12 cellular contexts compared by ENCODE assay signal in the genomic region with DNA sequence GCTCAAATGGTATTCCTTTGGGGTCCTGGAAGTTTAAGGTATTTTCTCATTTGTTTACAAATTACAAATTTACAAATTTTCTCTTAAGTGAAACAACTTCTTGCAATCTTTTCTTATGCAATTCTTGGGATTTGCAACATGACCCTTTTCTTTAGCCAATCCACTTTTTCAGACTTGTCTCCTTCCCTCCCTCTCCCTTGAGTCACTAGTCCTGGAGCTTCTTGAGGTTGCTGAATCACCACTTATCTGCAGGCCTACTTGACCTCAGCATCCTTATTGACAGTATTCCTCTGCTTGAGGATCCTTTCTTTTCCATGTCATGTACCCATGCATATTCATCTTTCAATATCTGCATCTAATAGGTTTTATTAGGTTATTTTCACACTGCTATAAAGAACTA.
DNase-seq lines count a peak whose midpoint lies in the region; ATAC-seq and TF ChIP-seq lines count a peak whose summit lies in the region.
"Had no signal": no experiment of that assay in that cellular context is flagged by ENCODE, and none has a peak within 500 bp of the region (broad histone marks: within the 10 kb centered on the region; RNA-seq: fewer than 3 reads in every experiment).

No MANE protein-coding gene starts in this region.

- no peak overlapping the region for H3K27ac ChIP-seq in dorsolateral prefrontal cortex
- H3K27ac ChIP-seq: cardiac muscle cell, tibial artery had no signal

- no peak overlapping the region for H3K4me3 ChIP-seq in dorsolateral prefrontal cortex
- H3K4me3 ChIP-seq: cardiac muscle cell, tibial artery had no signal

- no peak overlapping the region for H3K4me3 Mint-ChIP-seq in activated CD8-positive, alpha-beta T cell treated with anti-CD3 and anti-CD28 coated beads for 36 hours
- H3K4me3 Mint-ChIP-seq: natural killer cell treated with Interleukin-12 subunit alpha and Interleukin-12 subunit beta and Interleukin-15 and Interleukin-18, amount 100 ng/mL, for 72 hours had no signal

- no peaks in the 10 kb centered on the region for H3K27me3 Mint-ChIP-seq in activated CD8-positive, alpha-beta T cell treated with anti-CD3 and anti-CD28 coated beads for 36 hours
- H3K27me3 Mint-ChIP-seq: natural killer cell treated with Interleukin-12 subunit alpha and Interleukin-12 subunit beta and Interleukin-15 and Interleukin-18, amount 100 ng/mL, for 72 hours had no signal

- H3K27me3 ChIP-seq in dorsolateral prefrontal cortex, result peaks cover 0 to 3% (median 0%) of the 10 kb centered on the region in 45 donors
- H3K27me3 ChIP-seq: cardiac muscle cell, tibial artery had no signal

- ATAC-seq in Right ventricle myocardium superior (ENCODE audit: poor library complexity), result peak; percentile 75
- no peak for ATAC-seq in activated CD8-positive, alpha-beta T cell treated with anti-CD3 and anti-CD28 coated beads for 36 hours
- ATAC-seq: natural killer cell treated with Interleukin-12 subunit alpha and Interleukin-12 subunit beta and Interleukin-15 and Interleukin-18, amount 100 ng/mL, for 72 hours had no signal

- TF ChIP-seq CTCF in dorsolateral prefrontal cortex (IDR thresholded peaks at IDR 0.05 in 54 of 56, conservative IDR thresholded peaks at IDR 0.05 in 2 of 56; ENCODE audit: low read depth in 1 of 56, partially characterized antibody in 56 of 56), result no peak
- no peak for TF ChIP-seq CTCF in activated CD8-positive, alpha-beta T cell treated with anti-CD3 and anti-CD28 coated beads for 36 hours (IDR thresholded peaks at IDR 0.05)

- POLR2A ChIA-PET in activated CD8-positive, alpha-beta T cell treated with anti-CD3 and anti-CD28 coated beads for 36 hours (lab: Charles Lee), result no interaction called here

- intact Hi-C loops in Right ventricle myocardium superior (cut with DNase I), result no loop called here
- intact Hi-C loops in cardiac septum (cut with DNase I), result no loop called here
- intact Hi-C loops in dorsolateral prefrontal cortex (cut with DNase I), result no loop called here
- intact Hi-C loops in activated CD8-positive, alpha-beta T cell treated with anti-CD3 and anti-CD28 coated beads for 36 hours (cut with micrococcal nuclease), result no loop called here

- H3K27ac Mint-ChIP-seq in activated CD8-positive, alpha-beta T cell treated with anti-CD3 and anti-CD28 coated beads for 36 hours, result no peak overlapping the region
- H3K27ac Mint-ChIP-seq: natural killer cell treated with Interleukin-12 subunit alpha and Interleukin-12 subunit beta and Interleukin-15 and Interleukin-18, amount 100 ng/mL, for 72 hours had no signal

- H3K9me3 Mint-ChIP-seq in activated CD8-positive, alpha-beta T cell treated with anti-CD3 and anti-CD28 coated beads for 36 hours, result no peaks in the 10 kb centered on the region

- H3K4me1 Mint-ChIP-seq in activated CD8-positive, alpha-beta T cell treated with anti-CD3 and anti-CD28 coated beads for 36 hours (ENCODE audit: low read depth), result no peaks in the 10 kb centered on the region

- no peaks in the 10 kb centered on the region for H3K36me3 Mint-ChIP-seq in activated CD8-positive, alpha-beta T cell treated with anti-CD3 and anti-CD28 coated beads for 36 hours (ENCODE audit: low read depth)
- H3K36me3 Mint-ChIP-seq: natural killer cell treated with Interleukin-12 subunit alpha and Interleukin-12 subunit beta and Interleukin-15 and Interleukin-18, amount 100 ng/mL, for 72 hours had no signal

- CTCF ChIA-PET in activated CD8-positive, alpha-beta T cell treated with anti-CD3 and anti-CD28 coated beads for 36 hours (lab: Charles Lee), result no interaction called here

- no peak for DNase-seq in Right ventricle myocardium superior
- no peak for DNase-seq in cardiac septum (ENCODE audit: low spot score)
- DNase-seq in T1000 (lab: John Stamatoyannopoulos, UW), result peak; percentile 8
- DNase-seq in glomerular visceral epithelial cell (ENCODE audit: extremely low spot score), result peak; percentile 82
- no peak for DNase-seq in dorsolateral prefrontal cortex
- no peak for DNase-seq in SHP77 treated with DMSO at 0.1 percent for 48 hours (lab: John Stamatoyannopoulos, UW)
- DNase-seq in activated CD8-positive, alpha-beta T cell treated with anti-CD3 and anti-CD28 coated beads for 36 hours, result no peak
- DNase-seq in anterior cingulate cortex (lab: John Stamatoyannopoulos, UW), result no peak
- DNase-seq: stimulated activated CD4-positive, alpha-beta T cell treated with anti-CD3 and anti-CD28 coated beads, Interleukin-4, amount 100 ng/mL, for 24 hours; tibial artery had no signal

Comparison
In these comparisons a context has a peak if more than half of its experiments do, and no peak if none do; other contexts are left out.
1. DNase-seq: peak in T1000 (single experiment) and glomerular visceral epithelial cell (single experiment); none in Right ventricle myocardium superior (single experiment), cardiac septum (single experiment), dorsolateral prefrontal cortex (0 of 10), SHP77 treated with DMSO at 0.1 percent for 48 hours (single experiment), activated CD8-positive, alpha-beta T cell treated with anti-CD3 and anti-CD28 coated beads for 36 hours (single experiment) and anterior cingulate cortex (0 of 58).